ENCODE assay signal across 13 cellular contexts in the genomic region with DNA sequence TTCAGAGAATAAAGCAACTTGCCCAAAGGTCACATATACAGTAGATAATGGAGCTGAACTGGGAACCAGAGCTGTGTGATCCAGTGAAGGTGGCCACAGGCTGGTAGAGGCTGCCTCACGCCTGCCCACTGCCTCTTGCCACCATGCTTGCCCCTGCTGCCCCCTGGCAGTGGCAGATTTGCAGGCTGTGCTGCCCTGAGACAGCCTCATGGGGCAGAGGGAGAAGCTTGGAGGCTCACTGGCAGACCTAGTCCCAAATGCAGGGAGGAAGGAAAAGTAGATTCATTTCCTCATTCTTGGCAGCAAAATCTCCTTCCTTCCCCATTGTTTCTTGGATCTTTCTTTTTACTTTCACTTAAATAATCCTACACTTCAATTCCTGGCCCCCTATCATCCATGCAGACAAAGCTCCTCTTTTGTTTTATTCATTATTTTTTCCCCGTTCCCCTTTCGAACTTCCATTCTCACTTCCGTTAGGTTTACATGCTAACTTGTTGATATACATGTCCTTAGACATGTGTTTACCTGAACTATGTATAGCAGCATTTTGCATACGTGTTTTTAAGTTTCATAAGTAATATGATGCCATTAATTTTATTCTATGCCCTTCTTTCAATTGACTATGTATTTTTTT.
DNase-seq lines count a peak whose midpoint lies in the region; ATAC-seq and TF ChIP-seq lines count a peak whose summit lies in the region.
"Had no signal": no experiment of that assay in that cellular context is flagged by ENCODE, and none has a peak within 500 bp of the region (broad histone marks: within the 10 kb centered on the region; RNA-seq: fewer than 3 reads in every experiment).

No MANE protein-coding gene starts in this region.

- intact Hi-C loops in Right ventricle myocardium inferior (cut with DNase I) (no loop called here), esophagus muscularis mucosa (cut with DNase I) (no loop called here)

- peaks cover 0 to 7% of the 10 kb centered on the region in 2 donors for H3K4me1 ChIP-seq in right atrium auricular region
- peaks cover 33 to 47% (median 38%) of the 10 kb centered on the region in 4 donors for H3K4me1 ChIP-seq in upper lobe of left lung
- peaks cover 4 to 17% (median 10%) of the 10 kb centered on the region in 4 donors for H3K4me1 ChIP-seq in esophagus muscularis mucosa
- H3K4me1 ChIP-seq: SJSA1 had no signal

- TF ChIP-seq POLR2A in upper lobe of left lung (IDR thresholded peaks at IDR 0.05), result no peak
- TF ChIP-seq POLR2A in esophagus muscularis mucosa (IDR thresholded peaks at IDR 0.05; ENCODE audit: low read depth), result no peak

- ATAC-seq in Right ventricle myocardium inferior (peak; percentile 35), upper lobe of left lung (ENCODE audit: low FRiP score in 2 of 2) (peak in 1 of 2 donors; percentile 68)
- ATAC-seq: mucosa of descending colon had no signal

- TF ChIP-seq CTCF in right atrium auricular region (IDR thresholded peaks at IDR 0.05) (no peak), kidney epithelial cell (IDR thresholded peaks at IDR 0.05; ENCODE audit: insufficient read depth, low read length, poor library complexity, severe bottlenecking) (peak; percentile 2), upper lobe of left lung (IDR thresholded peaks at IDR 0.05) (peak in 1 of 6 experiments; percentile 25), esophagus muscularis mucosa (IDR thresholded peaks at IDR 0.05) (peak in 1 of 3 experiments; percentile 3)

- H3K36me3 ChIP-seq in right atrium auricular region (no peaks in the 10 kb centered on the region), kidney epithelial cell (ENCODE audit: control insufficient read depth, insufficient read depth, low read length) (no peaks in the 10 kb centered on the region), upper lobe of left lung (no peaks in the 10 kb centered on the region), esophagus muscularis mucosa (no peaks in the 10 kb centered on the region)
- H3K36me3 ChIP-seq: SJSA1 had no signal

- no peak overlapping the region for H3K27ac ChIP-seq in right atrium auricular region
- H3K27ac ChIP-seq in upper lobe of left lung, result peak overlapping the region in 2 of 4 donors; percentile 55 to 66
- no peak overlapping the region for H3K27ac ChIP-seq in esophagus muscularis mucosa (replicated peaks in 1 of 4)
- H3K27ac ChIP-seq: SJSA1 had no signal

- H3K27me3 ChIP-seq in right atrium auricular region (no peaks in the 10 kb centered on the region), kidney epithelial cell (ENCODE audit: control insufficient read depth, insufficient read depth, low read length) (no peaks in the 10 kb centered on the region), upper lobe of left lung (no peaks in the 10 kb centered on the region), esophagus muscularis mucosa (no peaks in the 10 kb centered on the region)
- H3K27me3 ChIP-seq: SJSA1 had no signal

- DNase-seq in Right ventricle myocardium inferior (ENCODE audit: missing footprints), result peak; percentile 72
- no peak for DNase-seq in right atrium auricular region (ENCODE audit: low spot score)
- DNase-seq in SIG-M5 treated with dmso at 0.1 percent for 504 hours (lab: John Stamatoyannopoulos, UW; ENCODE audit: unreplicated experiment), result peak; percentile 87
- DNase-seq in kidney epithelial cell (ENCODE audit: low read depth), result no peak
- DNase-seq in upper lobe of left lung, result peak; percentile 46 to 49
- DNase-seq in cortex of kidney (lab: John Stamatoyannopoulos, UW), result no peak
- no peak for DNase-seq in NCI-H146 (lab: John Stamatoyannopoulos, UW)
- DNase-seq in esophagus muscularis mucosa (ENCODE audit: extremely low spot score), result no peak
- DNase-seq: activated CD4-positive, alpha-beta T cell treated with anti-CD3 and anti-CD28 coated beads, Interleukin-2, amount 50 U/mL, for 4 hours; DND-41; mucosa of descending colon; NCI-H2171 had no signal

- H3K9me3 ChIP-seq in right atrium auricular region, result no peaks in the 10 kb centered on the region
- no peaks in the 10 kb centered on the region for H3K9me3 ChIP-seq in upper lobe of left lung
- no peaks in the 10 kb centered on the region for H3K9me3 ChIP-seq in esophagus muscularis mucosa
- H3K9me3 ChIP-seq: mucosa of descending colon, SJSA1 had no signal

- H3K4me3 ChIP-seq in right atrium auricular region (no peak overlapping the region), kidney epithelial cell (ENCODE audit: low read depth, low read length) (no peak overlapping the region), upper lobe of left lung (no peak overlapping the region), esophagus muscularis mucosa (no peak overlapping the region)
- H3K4me3 ChIP-seq: mucosa of descending colon, SJSA1 had no signal

- WGBS in upper lobe of left lung, 2 donors, result 46 to 60% methylated on average over 5 of the region's 5 CpGs
- WGBS in esophagus muscularis mucosa, result 64% methylated on average over 5 of the region's 5 CpGs

- TF ChIP-seq EP300 in upper lobe of left lung (IDR thresholded peaks at IDR 0.05) (no peak), esophagus muscularis mucosa (IDR thresholded peaks at IDR 0.05) (no peak)

Comparison
In these comparisons a context has a peak if more than half of its experiments do, and no peak if none do; other contexts are left out.
1. DNase-seq: peak in Right ventricle myocardium inferior (single experiment), SIG-M5 treated with dmso at 0.1 percent for 504 hours (single experiment) and upper lobe of left lung (2 of 2); none in right atrium auricular region (single experiment), kidney epithelial cell (single experiment), cortex of kidney (single experiment), NCI-H146 (single experiment) and esophagus muscularis mucosa (single experiment).